Comparison of ENCODE assay signal across 9 cellular contexts in the genomic region with DNA sequence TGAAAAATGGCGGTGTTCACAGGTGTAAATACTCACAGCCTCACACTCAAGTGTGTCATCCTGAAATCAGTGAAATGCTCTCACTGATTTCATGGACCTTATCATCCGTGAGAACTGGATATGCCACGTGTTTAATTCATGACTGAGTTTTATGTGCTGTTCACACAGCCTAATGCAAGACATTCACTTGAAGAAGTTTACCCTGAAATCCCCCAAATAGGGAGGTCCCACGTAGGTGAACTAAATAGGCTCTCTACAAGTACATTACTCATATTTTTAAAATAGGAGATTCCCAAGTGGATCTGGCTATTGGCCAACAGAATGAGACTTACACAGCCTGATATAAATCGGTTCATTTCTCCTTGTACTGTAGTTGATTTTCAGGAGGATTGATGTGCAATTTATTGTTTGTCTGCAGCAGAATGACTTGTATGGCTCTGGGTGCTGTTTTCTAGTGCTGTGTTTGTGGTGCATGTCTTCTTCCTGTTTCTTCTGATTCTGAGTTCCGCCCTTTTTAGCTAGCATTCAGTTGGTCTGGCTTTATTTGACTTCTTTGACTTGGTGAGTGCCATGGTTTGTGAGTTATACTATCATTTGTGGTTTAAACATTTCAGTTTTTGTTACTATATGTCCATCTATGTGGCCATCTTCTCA. TPM values are rescaled to one million over a fixed set of nuclear protein-coding genes. Genes with fewer than 3 reads are reported as not detected.
A peak's percentile ranks its signal among the peaks of the same experiment; 100 is the strongest.
DNase-seq lines count a peak whose midpoint lies in the region; ATAC-seq, FAIRE-seq and TF ChIP-seq lines count a peak whose summit lies in the region.
"Had no signal": no experiment of that assay in that cellular context is flagged by ENCODE, and none has a peak within 500 bp of the region (broad histone marks: within the 10 kb centered on the region; RNA-seq: fewer than 3 reads in every experiment).

No MANE protein-coding gene starts in this region.

- H3K9me3 Mint-ChIP-seq in CD8-positive, alpha-beta T cell, result peaks cover 2% of the 10 kb centered on the region

- H3K4me3 ChIP-seq in esophagus muscularis mucosa (no peak overlapping the region), transverse colon (no peak overlapping the region)
- no peak overlapping the region for H3K4me3 ChIP-seq in CD8-positive, alpha-beta T cell (ENCODE audit: low read depth, low read length)

- peak; percentile 22 for ATAC-seq in Right ventricle myocardium superior (ENCODE audit: poor library complexity)
- ATAC-seq in HG03378 (IDR thresholded peaks at IDR 0.05; ENCODE audit: unreplicated experiment), result peak; percentile 48
- ATAC-seq in CD8-positive, alpha-beta T cell, result no peak

- H3K27ac ChIP-seq in esophagus muscularis mucosa (replicated peaks in 1 of 4) (peak overlapping the region; percentile 53 to 65 (median 62)), transverse colon (peak overlapping the region; percentile 34 to 58 (median 48))
- no peak overlapping the region for H3K27ac ChIP-seq in CD8-positive, alpha-beta T cell (ENCODE audit: low read depth, low read length)

- no peaks in the 10 kb centered on the region for H3K27me3 ChIP-seq in esophagus muscularis mucosa
- H3K27me3 ChIP-seq in transverse colon, result no peaks in the 10 kb centered on the region
- H3K27me3 ChIP-seq in CD8-positive, alpha-beta T cell (ENCODE audit: insufficient read depth, low read length), result no peaks in the 10 kb centered on the region

- no peak overlapping the region for H3K27ac Mint-ChIP-seq in CD8-positive, alpha-beta T cell

- in situ Hi-C loops in transverse colon (cut with MboI; ENCODE audit: low pct_ligation_motif_present in 1 of 4, low pct_unique_long_range_greater_than_20kb in 1 of 4, low sequenced_read_pairs in 3 of 4), result no loop called here

- no peak for TF ChIP-seq EP300 in esophagus muscularis mucosa (IDR thresholded peaks at IDR 0.05)
- no peak for TF ChIP-seq EP300 in transverse colon (IDR thresholded peaks at IDR 0.05; ENCODE audit: low read depth)

- POLR2A ChIA-PET in CD8-positive, alpha-beta T cell (lab: Charles Lee), result no interaction called here

- H3K9me3 ChIP-seq in esophagus muscularis mucosa (peaks cover 0 to 6% (median 0%) of the 10 kb centered on the region in 4 donors), transverse colon (no peaks in the 10 kb centered on the region)
- H3K9me3 ChIP-seq in CD8-positive, alpha-beta T cell (ENCODE audit: low read length), result no peaks in the 10 kb centered on the region

- peaks cover 55 to 81% (median 76%) of the 10 kb centered on the region in 4 donors for H3K4me1 ChIP-seq in esophagus muscularis mucosa
- peaks cover 6 to 67% (median 48%) of the 10 kb centered on the region in 4 donors for H3K4me1 ChIP-seq in transverse colon
- H3K4me1 ChIP-seq in CD8-positive, alpha-beta T cell (ENCODE audit: insufficient read depth, low read length), result no peaks in the 10 kb centered on the region

- CTCF ChIA-PET in CD8-positive, alpha-beta T cell (lab: Charles Lee), result no interaction called here

- TF ChIP-seq CTCF in esophagus muscularis mucosa (IDR thresholded peaks at IDR 0.05), result no peak
- TF ChIP-seq CTCF in transverse colon (IDR thresholded peaks at IDR 0.05), result no peak
- no peak for TF ChIP-seq CTCF in CD8-positive, alpha-beta T cell (IDR thresholded peaks at IDR 0.05)

- intact Hi-C loops in Right ventricle myocardium superior (cut with DNase I) (no loop called here), cardiac septum (cut with DNase I) (no loop called here), esophagus muscularis mucosa (cut with DNase I) (no loop called here), transverse colon (cut with DNase I; ENCODE audit: low total_unique reads) (no loop called here)
- intact Hi-C loops in CD8-positive, alpha-beta T cell (cut with DNase I, micrococcal nuclease), result no loop called here

- H3K4me1 Mint-ChIP-seq in CD8-positive, alpha-beta T cell (ENCODE audit: low read depth), result no peaks in the 10 kb centered on the region

- no peaks in the 10 kb centered on the region for H3K36me3 Mint-ChIP-seq in CD8-positive, alpha-beta T cell

- no peak for FAIRE-seq in HTR-8/SVneo (lab: Jason Lieb, UNC)

- no peak overlapping the region for H3K4me3 Mint-ChIP-seq in CD8-positive, alpha-beta T cell

- TF ChIP-seq POLR2A in esophagus muscularis mucosa (IDR thresholded peaks at IDR 0.05; ENCODE audit: low read depth) (no peak), transverse colon (IDR thresholded peaks at IDR 0.05) (no peak)

- no peak for DNase-seq in Right ventricle myocardium superior
- DNase-seq in cardiac septum (ENCODE audit: low spot score), result no peak
- DNase-seq in esophagus muscularis mucosa (ENCODE audit: extremely low spot score), result no peak
- DNase-seq in transverse colon, result no peak
- DNase-seq in AG08395 (ENCODE audit: low spot score), result no peak
- no peak for DNase-seq in CD8-positive, alpha-beta T cell
- DNase-seq in HTR-8/SVneo (ENCODE audit: insufficient read length, low spot score), result no peak
- DNase-seq: islet precursor cell had no signal

- WGBS in esophagus muscularis mucosa, result 56% methylated on average over 6 of the region's 6 CpGs
- WGBS in transverse colon (ENCODE audit: low coverage in 1 of 2), 2 donors, result 35 to 43% methylated on average over 6 of the region's 6 CpGs

- peaks cover 9% of the 10 kb centered on the region for H3K27me3 Mint-ChIP-seq in CD8-positive, alpha-beta T cell (ENCODE audit: low read depth)

- H3K36me3 ChIP-seq in esophagus muscularis mucosa (no peaks in the 10 kb centered on the region), transverse colon (no peaks in the 10 kb centered on the region)
- H3K36me3 ChIP-seq in CD8-positive, alpha-beta T cell (ENCODE audit: insufficient read depth, low read length), result no peaks in the 10 kb centered on the region

RNA-seq across cellular contexts. Expression of gene TRIO, which starts 25.1 kb away (rescaled TPM):
- total RNA-seq in Right ventricle myocardium superior (56.0 TPM), cardiac septum (89.8 TPM), esophagus muscularis mucosa (100 to 1,000 TPM; 112 to 155 (median 145) TPM), transverse colon (100 to 1,000 TPM; 186 to 388 (median 285) TPM)
- total RNA-seq in CD8-positive, alpha-beta T cell, result 1 to 10 TPM; 3.4 to 6.5 TPM
